Comparison of ENCODE assay signal across 19 cellular contexts in the genomic region with DNA sequence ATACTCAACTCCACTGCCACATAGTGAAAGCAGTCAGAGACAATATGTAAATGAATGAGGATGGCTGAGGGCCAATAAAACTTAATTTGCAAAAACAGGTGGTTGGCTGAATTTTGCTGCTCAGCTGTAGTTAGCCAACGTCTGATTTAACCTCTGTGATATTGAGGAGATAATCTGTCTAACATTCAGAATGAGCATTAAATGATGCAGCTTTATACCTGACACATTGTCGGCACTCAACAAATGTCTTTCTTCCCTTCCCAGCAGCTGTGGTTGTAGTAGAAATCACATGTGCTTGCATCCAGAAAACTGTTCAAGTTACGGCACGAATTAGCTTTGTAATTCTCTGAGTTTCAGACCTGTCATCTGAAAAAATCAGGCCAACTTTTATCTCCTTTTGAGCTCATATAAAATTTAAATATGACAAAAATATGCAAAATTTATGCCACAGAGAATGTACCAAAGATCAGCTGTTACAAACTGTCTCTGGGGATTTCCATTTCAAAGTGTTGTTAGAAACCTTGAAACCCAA.
A peak's percentile ranks its signal among the peaks of the same experiment; 100 is the strongest.
DNase-seq lines count a peak whose midpoint lies in the region; ATAC-seq and TF ChIP-seq lines count a peak whose summit lies in the region.
"Had no signal": no experiment of that assay in that cellular context is flagged by ENCODE, and none has a peak within 500 bp of the region (broad histone marks: within the 10 kb centered on the region; RNA-seq: fewer than 3 reads in every experiment).

No MANE protein-coding gene starts in this region.

- intact Hi-C loops in activated naive CD4-positive, alpha-beta T cell treated with anti-CD3 and anti-CD28 coated beads for 36 hours (cut with micrococcal nuclease): loop anchor here (1.0 to 10.0 kb wide), 3 partner anchors 203 to 1239 kb away; a partner anchor contains a TSS
- intact Hi-C loops in esophagus squamous epithelium (cut with DNase I): no loop called here

- H3K27me3 Mint-ChIP-seq in activated naive CD4-positive, alpha-beta T cell treated with anti-CD3 and anti-CD28 coated beads for 36 hours (ENCODE audit: low read depth): peaks cover 10% of the 10 kb centered on the region
- H3K27me3 Mint-ChIP-seq in activated naive CD4-positive, alpha-beta T cell treated with anti-CD3 and anti-CD28 coated beads, Interleukin-2, amount 10 ng/mL, durations not matched to agents 7 days and 5 days: no peaks in the 10 kb centered on the region

- H3K9me3 ChIP-seq in parathyroid adenoma (ENCODE audit: control insufficient read depth, low read length) (no peaks in the 10 kb centered on the region), esophagus squamous epithelium (no peaks in the 10 kb centered on the region)
- H3K9me3 ChIP-seq: lower lobe of right lung, tibial nerve had no signal

- no peaks in the 10 kb centered on the region for H3K36me3 ChIP-seq in parathyroid adenoma (ENCODE audit: control insufficient read depth, insufficient read depth, low read length)
- H3K36me3 ChIP-seq in esophagus squamous epithelium: no peaks in the 10 kb centered on the region
- H3K36me3 ChIP-seq in H7 (replicated peaks; ENCODE audit: control insufficient read depth, insufficient read depth, low read length): no peaks in the 10 kb centered on the region
- H3K36me3 ChIP-seq: cardiac muscle cell, lower lobe of right lung, tibial nerve had no signal

- H3K36me3 Mint-ChIP-seq in activated naive CD4-positive, alpha-beta T cell treated with anti-CD3 and anti-CD28 coated beads for 36 hours (ENCODE audit: low read depth): no peaks in the 10 kb centered on the region
- H3K36me3 Mint-ChIP-seq in activated naive CD4-positive, alpha-beta T cell treated with anti-CD3 and anti-CD28 coated beads, Interleukin-2, amount 10 ng/mL, durations not matched to agents 7 days and 5 days: no peaks in the 10 kb centered on the region
- H3K36me3 Mint-ChIP-seq: activated naive CD8-positive, alpha-beta T cell treated with anti-CD3 and anti-CD28 coated beads, Interleukin-2, amount 10 ng/mL, durations not matched to agents 7 days and 5 days had no signal

- H3K27ac Mint-ChIP-seq in activated naive CD4-positive, alpha-beta T cell treated with anti-CD3 and anti-CD28 coated beads for 36 hours: no peak overlapping the region
- no peak overlapping the region for H3K27ac Mint-ChIP-seq in activated naive CD4-positive, alpha-beta T cell treated with anti-CD3 and anti-CD28 coated beads, Interleukin-2, amount 10 ng/mL, durations not matched to agents 7 days and 5 days
- H3K27ac Mint-ChIP-seq: activated naive CD8-positive, alpha-beta T cell treated with anti-CD3 and anti-CD28 coated beads, Interleukin-2, amount 10 ng/mL, durations not matched to agents 7 days and 5 days; nephron progenitor cell had no signal

- TF ChIP-seq CTCF in parathyroid adenoma (IDR thresholded peaks at IDR 0.05) (no peak), esophagus squamous epithelium (IDR thresholded peaks at IDR 0.05) (no peak)

- no peak for TF ChIP-seq POLR2A in esophagus squamous epithelium (IDR thresholded peaks at IDR 0.05)

- H3K27me3 ChIP-seq in parathyroid adenoma (ENCODE audit: control insufficient read depth, insufficient read depth, low read length) (no peaks in the 10 kb centered on the region), esophagus squamous epithelium (peaks cover 0 to 4% (median 0%) of the 10 kb centered on the region in 4 donors), H7 (ENCODE audit: control insufficient read depth, insufficient read depth, low read length) (no peaks in the 10 kb centered on the region)
- H3K27me3 ChIP-seq: cardiac muscle cell, tibial nerve had no signal

- H3K4me1 ChIP-seq in parathyroid adenoma (peaks cover 54% of the 10 kb centered on the region), esophagus squamous epithelium (no peaks in the 10 kb centered on the region)
- H3K4me1 ChIP-seq: lower lobe of right lung, tibial nerve had no signal

- H3K9me3 Mint-ChIP-seq in activated naive CD4-positive, alpha-beta T cell treated with anti-CD3 and anti-CD28 coated beads for 36 hours: no peaks in the 10 kb centered on the region
- no peaks in the 10 kb centered on the region for H3K9me3 Mint-ChIP-seq in activated naive CD4-positive, alpha-beta T cell treated with anti-CD3 and anti-CD28 coated beads, Interleukin-2, amount 10 ng/mL, durations not matched to agents 7 days and 5 days
- H3K9me3 Mint-ChIP-seq: activated naive CD8-positive, alpha-beta T cell treated with anti-CD3 and anti-CD28 coated beads, Interleukin-2, amount 10 ng/mL, durations not matched to agents 7 days and 5 days; CD8-positive, alpha-beta memory T cell; nephron progenitor cell had no signal

- no peak overlapping the region for H2AFZ ChIP-seq in parathyroid adenoma

- 24 to 37% methylated on average over 4 of the region's 4 CpGs for WGBS in esophagus squamous epithelium, 2 donors

- peak; percentile 39 for ATAC-seq in HG02852 (IDR thresholded peaks at IDR 0.05; ENCODE audit: unreplicated experiment)

- H3K4me1 Mint-ChIP-seq in activated naive CD4-positive, alpha-beta T cell treated with anti-CD3 and anti-CD28 coated beads for 36 hours (ENCODE audit: low read depth): peaks cover 17% of the 10 kb centered on the region
- H3K4me1 Mint-ChIP-seq in activated naive CD4-positive, alpha-beta T cell treated with anti-CD3 and anti-CD28 coated beads, Interleukin-2, amount 10 ng/mL, durations not matched to agents 7 days and 5 days: peaks cover 17% of the 10 kb centered on the region
- H3K4me1 Mint-ChIP-seq: nephron progenitor cell had no signal

- no peaks in the 10 kb centered on the region for H3K79me2 ChIP-seq in parathyroid adenoma

- H3K4me2 ChIP-seq in parathyroid adenoma (ENCODE audit: low read length): peak overlapping the region; percentile 16

- no peak overlapping the region for H3K9ac ChIP-seq in parathyroid adenoma

- H3K4me3 Mint-ChIP-seq in activated naive CD4-positive, alpha-beta T cell treated with anti-CD3 and anti-CD28 coated beads for 36 hours: no peak overlapping the region
- H3K4me3 Mint-ChIP-seq in activated naive CD4-positive, alpha-beta T cell treated with anti-CD3 and anti-CD28 coated beads, Interleukin-2, amount 10 ng/mL, durations not matched to agents 7 days and 5 days: no peak overlapping the region
- H3K4me3 Mint-ChIP-seq: activated naive CD8-positive, alpha-beta T cell treated with anti-CD3 and anti-CD28 coated beads, Interleukin-2, amount 10 ng/mL, durations not matched to agents 7 days and 5 days; nephron progenitor cell had no signal

- CTCF ChIA-PET in activated naive CD4-positive, alpha-beta T cell treated with anti-CD3 and anti-CD28 coated beads for 36 hours (lab: Charles Lee): no interaction called here
- CTCF ChIA-PET in activated naive CD4-positive, alpha-beta T cell treated with anti-CD3 and anti-CD28 coated beads, Interleukin-2, amount 10 ng/mL, durations not matched to agents 7 days and 5 days (lab: Charles Lee): interaction anchor here (1.2 kb wide), 1 partner anchor 1423 kb away, joined by 3 read pairs; no protein-coding TSS in a partner anchor

- H3K4me3 ChIP-seq in parathyroid adenoma (ENCODE audit: low read depth, low read length) (no peak overlapping the region), esophagus squamous epithelium (no peak overlapping the region), H7 (ENCODE audit: insufficient read depth, low read depth, low read length) (no peak overlapping the region)
- H3K4me3 ChIP-seq: cardiac muscle cell, lower lobe of right lung, tibial nerve had no signal

- peak overlapping the region; percentile 95 for H3K27ac ChIP-seq in parathyroid adenoma
- H3K27ac ChIP-seq in esophagus squamous epithelium: no peak overlapping the region
- H3K27ac ChIP-seq: cardiac muscle cell, lower lobe of right lung, tibial nerve had no signal

- DNase-seq in activated naive CD4-positive, alpha-beta T cell treated with anti-CD3 and anti-CD28 coated beads for 36 hours: peak; percentile 22
- DNase-seq in activated naive CD4-positive, alpha-beta T cell treated with anti-CD3 and anti-CD28 coated beads, Interleukin-2, amount 10 ng/mL, durations not matched to agents 7 days and 5 days: no peak
- DNase-seq in NCI-H526 (lab: John Stamatoyannopoulos, UW): peak; percentile 63 to 78
- DNase-seq in esophagus squamous epithelium (lab: John Stamatoyannopoulos, UW): no peak
- DNase-seq in H7: no peak
- no peak for DNase-seq in mucosa of gallbladder (ENCODE audit: low spot score)
- DNase-seq: activated naive CD8-positive, alpha-beta T cell treated with anti-CD3 and anti-CD28 coated beads, Interleukin-2, amount 10 ng/mL, durations not matched to agents 7 days and 5 days; CD8-positive, alpha-beta memory T cell; KBM-7; lower lobe of right lung; NCI-H1436 treated with DMSO at 0.1 percent for 48 hours; NCI-H226; nephron progenitor cell; retina; SIG-M5 had no signal

Comparison
In these comparisons a context has a peak if more than half of its experiments do, and no peak if none do; other contexts are left out.
1. DNase-seq: peak in activated naive CD4-positive, alpha-beta T cell treated with anti-CD3 and anti-CD28 coated beads for 36 hours (single experiment) and NCI-H526 (2 of 2); none in activated naive CD4-positive, alpha-beta T cell treated with anti-CD3 and anti-CD28 coated beads, Interleukin-2, amount 10 ng/mL, durations not matched to agents 7 days and 5 days (single experiment), esophagus squamous epithelium (single experiment), H7 (single experiment) and mucosa of gallbladder (single experiment).